Comparison of ENCODE assay signal across 20 cellular contexts in genomic region chr2:238255146-238255545, GRCh38. TPM values are rescaled to one million over a fixed set of nuclear protein-coding genes. Genes with fewer than 3 reads are reported as not detected.
DNase-seq lines count a peak whose midpoint lies in the region; ATAC-seq and TF ChIP-seq lines count a peak whose summit lies in the region.
"Had no signal": no experiment of that assay in that cellular context is flagged by ENCODE, and none has a peak within 500 bp of the region (broad histone marks: within the 10 kb centered on the region; RNA-seq: fewer than 3 reads in every experiment).

No MANE protein-coding gene starts in this region.

- H3K27me3 ChIP-seq in left ventricle myocardium inferior (ENCODE audit: low read depth), result no peaks in the 10 kb centered on the region
- H3K27me3 ChIP-seq in lower lobe of right lung (ENCODE audit: low read depth), result no peaks in the 10 kb centered on the region

- H3K4me1 Mint-ChIP-seq in stimulated activated effector memory CD8-positive, alpha-beta T cell treated with anti-CD3 and anti-CD28 coated beads, Interleukin-12 subunit alpha, Interleukin-12 subunit beta, amount 100 ng/mL, for 72 hours, result no peaks in the 10 kb centered on the region
- no peaks in the 10 kb centered on the region for H3K4me1 Mint-ChIP-seq in activated T-cell treated with anti-CD3 and anti-CD28 coated beads, Interleukin-2, amount 50 U/mL, for 24 hours (ENCODE audit: low read depth)

- no peak for ATAC-seq in Right ventricle myocardium inferior
- no peak for ATAC-seq in lower lobe of right lung
- ATAC-seq in stimulated activated effector memory CD8-positive, alpha-beta T cell treated with anti-CD3 and anti-CD28 coated beads, Interleukin-12 subunit alpha, Interleukin-12 subunit beta, amount 100 ng/mL, for 72 hours, result no peak
- ATAC-seq: HCT116 had no signal

- intact Hi-C loops in Right ventricle myocardium inferior (cut with DNase I), result no loop called here
- intact Hi-C loops in left ventricle myocardium inferior (cut with micrococcal nuclease), result no loop called here
- intact Hi-C loops in lower lobe of right lung (cut with DNase I), result no loop called here

- H3K4me3 ChIP-seq in left ventricle myocardium inferior (no peak overlapping the region), lower lobe of right lung (no peak overlapping the region)
- H3K4me3 ChIP-seq: GM23248 had no signal

- no peak overlapping the region for H3K4me3 Mint-ChIP-seq in stimulated activated effector memory CD8-positive, alpha-beta T cell treated with anti-CD3 and anti-CD28 coated beads, Interleukin-12 subunit alpha, Interleukin-12 subunit beta, amount 100 ng/mL, for 72 hours
- no peak overlapping the region for H3K4me3 Mint-ChIP-seq in activated T-cell treated with anti-CD3 and anti-CD28 coated beads, Interleukin-2, amount 50 U/mL, for 24 hours

- H3K9me3 Mint-ChIP-seq in stimulated activated effector memory CD8-positive, alpha-beta T cell treated with anti-CD3 and anti-CD28 coated beads, Interleukin-12 subunit alpha, Interleukin-12 subunit beta, amount 100 ng/mL, for 72 hours, result no peaks in the 10 kb centered on the region
- H3K9me3 Mint-ChIP-seq in activated T-cell treated with anti-CD3 and anti-CD28 coated beads, Interleukin-2, amount 50 U/mL, for 24 hours, result no peaks in the 10 kb centered on the region

- H3K9me3 ChIP-seq in left ventricle myocardium inferior (replicated peaks) (no peaks in the 10 kb centered on the region), lower lobe of right lung (no peaks in the 10 kb centered on the region)

- H3K27ac ChIP-seq in left ventricle myocardium inferior (replicated peaks) (no peak overlapping the region), lower lobe of right lung (no peak overlapping the region)
- H3K27ac ChIP-seq: C4-2B, GM23248 had no signal

- H3K27me3 Mint-ChIP-seq in activated T-cell treated with anti-CD3 and anti-CD28 coated beads, Interleukin-2, amount 50 U/mL, for 24 hours, result no peaks in the 10 kb centered on the region

- DNase-seq in Right ventricle myocardium inferior (ENCODE audit: missing footprints) (peak; percentile 15), left ventricle myocardium inferior (no peak), NCI-H524 treated with DMSO at 0.1 percent for 48 hours (lab: John Stamatoyannopoulos, UW) (peak; percentile 70), lower lobe of right lung (peak; percentile 35), HuH-7.5 (ENCODE audit: low spot score) (no peak), epidermal melanocyte (ENCODE audit: insufficient read length, low spot score) (no peak)
- no peak for DNase-seq in stimulated activated effector memory CD8-positive, alpha-beta T cell treated with anti-CD3 and anti-CD28 coated beads, Interleukin-12 subunit alpha, Interleukin-12 subunit beta, amount 100 ng/mL, for 72 hours (ENCODE audit: low spot score in 2 of 2)
- no peak for DNase-seq in activated T-cell treated with anti-CD3 and anti-CD28 coated beads, Interleukin-2, amount 50 U/mL, for 24 hours
- DNase-seq: 8988T, COR-L47, DND-41, GDM1, GM23248, KBM-7, NCI-H1092, NCI-H187, NCI-H748 treated with DMSO at 0.1 percent for 48 hours, Right ventricle myocardium superior had no signal

- no peak for TF ChIP-seq CTCF in left ventricle myocardium inferior (IDR thresholded peaks at IDR 0.05; ENCODE audit: borderline replicate concordance)
- no peak for TF ChIP-seq CTCF in lower lobe of right lung (IDR thresholded peaks at IDR 0.05)

- H3K4me1 ChIP-seq in left ventricle myocardium inferior (peaks cover 7% of the 10 kb centered on the region), lower lobe of right lung (peaks cover under 1% of the 10 kb centered on the region)

- H3K36me3 ChIP-seq in left ventricle myocardium inferior, result peaks cover 99% of the 10 kb centered on the region
- H3K36me3 ChIP-seq in lower lobe of right lung, result peaks cover 97% of the 10 kb centered on the region

- peak overlapping the region; percentile 27 for H3K27ac Mint-ChIP-seq in stimulated activated effector memory CD8-positive, alpha-beta T cell treated with anti-CD3 and anti-CD28 coated beads, Interleukin-12 subunit alpha, Interleukin-12 subunit beta, amount 100 ng/mL, for 72 hours
- no peak overlapping the region for H3K27ac Mint-ChIP-seq in activated T-cell treated with anti-CD3 and anti-CD28 coated beads, Interleukin-2, amount 50 U/mL, for 24 hours

- peaks cover 60% of the 10 kb centered on the region for H3K36me3 Mint-ChIP-seq in stimulated activated effector memory CD8-positive, alpha-beta T cell treated with anti-CD3 and anti-CD28 coated beads, Interleukin-12 subunit alpha, Interleukin-12 subunit beta, amount 100 ng/mL, for 72 hours
- H3K36me3 Mint-ChIP-seq in activated T-cell treated with anti-CD3 and anti-CD28 coated beads, Interleukin-2, amount 50 U/mL, for 24 hours (ENCODE audit: low read depth), result peaks cover 96% of the 10 kb centered on the region

RNA-seq across cellular contexts. Expression of gene HES6, which starts 15.3 kb away (rescaled TPM):
- total RNA-seq in Right ventricle myocardium inferior, result 4.3 TPM
- 2.7 TPM for total RNA-seq in left ventricle myocardium inferior
- total RNA-seq in lower lobe of right lung, result 6.1 TPM

RNA-seq across cellular contexts. Expression of gene PER2, which starts 33.3 kb away (rescaled TPM):
- total RNA-seq in Right ventricle myocardium inferior, result 4.7 TPM
- 3.4 TPM for total RNA-seq in left ventricle myocardium inferior
- total RNA-seq in lower lobe of right lung, result 24.9 TPM

RNA-seq across cellular contexts. Expression of gene ILKAP, which starts 51.7 kb away (rescaled TPM):
- total RNA-seq in Right ventricle myocardium inferior (26.2 TPM), left ventricle myocardium inferior (26.5 TPM), lower lobe of right lung (43.4 TPM)

Comparison
In these comparisons a context has a peak if more than half of its experiments do, and no peak if none do; other contexts are left out.
1. DNase-seq: peak in Right ventricle myocardium inferior (single experiment), NCI-H524 treated with DMSO at 0.1 percent for 48 hours (single experiment) and lower lobe of right lung (single experiment); none in left ventricle myocardium inferior (single experiment), stimulated activated effector memory CD8-positive, alpha-beta T cell treated with anti-CD3 and anti-CD28 coated beads, Interleukin-12 subunit alpha, Interleukin-12 subunit beta, amount 100 ng/mL, for 72 hours (0 of 2), activated T-cell treated with anti-CD3 and anti-CD28 coated beads, Interleukin-2, amount 50 U/mL, for 24 hours (single experiment), HuH-7.5 (single experiment) and epidermal melanocyte (single experiment).